Comparison of ENCODE assay signal across 29 cellular contexts in genomic region chr4:120554086-120554485, GRCh38.
"Had no signal": no experiment of that assay in that cellular context is flagged by ENCODE, and none has a peak within 500 bp of the region (broad histone marks: within the 10 kb centered on the region; RNA-seq: fewer than 3 reads in every experiment).

No MANE protein-coding gene starts in this region.

- ATAC-seq: naive thymus-derived CD8-positive, alpha-beta T cell; psoas muscle; right cardiac atrium; right lobe of liver; stimulated activated effector memory CD8-positive, alpha-beta T cell treated with anti-CD3 and anti-CD28 coated beads, Interleukin-12 subunit alpha, Interleukin-12 subunit beta, amount 100 ng/mL, for 72 hours; stimulated activated naive B cell treated with anti-CD40 and anti-IgM and Interleukin-4, amounts not matched to agents 10 μg/mL and 1 μg/mL and 100 μg/mL, for 72 hours had no signal

- DNase-seq: naive thymus-derived CD8-positive, alpha-beta T cell; occipital lobe; ovary; posterior cingulate gyrus; psoas muscle; right cardiac atrium; right lobe of liver; sigmoid colon; stimulated activated CD4-positive, alpha-beta T cell treated with anti-CD3 and anti-CD28 coated beads, Interleukin-15, amount 100 ng/mL, for 24 hours; stimulated activated CD4-positive, alpha-beta T cell treated with anti-CD3 and anti-CD28 coated beads, Interleukin-2, amount 100 ng/mL, for 24 hours; stimulated activated CD4-positive, alpha-beta T cell treated with anti-CD3 and anti-CD28 coated beads, Interleukin-2, amount 100 ng/mL, for 48 hours; stimulated activated CD4-positive, alpha-beta T cell treated with anti-CD3 and anti-CD28 coated beads, Interleukin-4, amount 100 ng/mL, for 24 hours; stimulated activated naive B cell treated with anti-CD40 and anti-IgM and Interleukin-4, amounts not matched to agents 10 μg/mL and 1 μg/mL and 100 μg/mL, for 72 hours; stimulated activated naive CD4-positive, alpha-beta T cell treated with Interleukin-2 at 50 U/mL for 16 hours; stomach; thyroid gland; trophoblast cell; upper lobe of left lung had no signal

- H3K4me3 ChIP-seq: neural progenitor cell, ovary, psoas muscle, right lobe of liver, sigmoid colon, skin epidermis, smooth muscle cell, stomach, thoracic aorta, thyroid gland, tibial nerve, upper lobe of left lung, vagina had no signal

- H3K4me1 ChIP-seq: parathyroid adenoma, right lobe of liver, sigmoid colon, stomach, thyroid gland, tibial nerve, upper lobe of left lung, vagina had no signal

- H3K27ac Mint-ChIP-seq: naive thymus-derived CD8-positive, alpha-beta T cell; nephron; neural progenitor cell; progenitor cell of endocrine pancreas; stimulated activated effector memory CD8-positive, alpha-beta T cell treated with anti-CD3 and anti-CD28 coated beads, Interleukin-12 subunit alpha, Interleukin-12 subunit beta, amount 100 ng/mL, for 72 hours; stimulated activated naive B cell treated with anti-CD40 and anti-IgM and Interleukin-4, amounts not matched to agents 10 μg/mL and 1 μg/mL and 100 μg/mL, for 72 hours; stimulated activated naive CD8-positive, alpha-beta T cell treated with anti-CD3 and anti-CD28 coated beads, Interleukin-15, Interleukin-2, amounts not matched to agents 100 ng/mL and 50 ng/mL, for 24 hours had no signal

- H3K9me3 ChIP-seq: ovary, psoas muscle, right lobe of liver, sigmoid colon, stomach, thoracic aorta, thyroid gland, upper lobe of left lung, vagina had no signal

- H3K27me3 ChIP-seq: neural progenitor cell, ovary, right lobe of liver, sigmoid colon, stomach, thyroid gland, tibial nerve, upper lobe of left lung, vagina had no signal

- H2AFZ ChIP-seq: neural progenitor cell, parathyroid adenoma had no signal

- H3K9ac ChIP-seq: neural progenitor cell, parathyroid adenoma had no signal

- H3K4me1 Mint-ChIP-seq: naive thymus-derived CD8-positive, alpha-beta T cell; stimulated activated effector memory CD8-positive, alpha-beta T cell treated with anti-CD3 and anti-CD28 coated beads, Interleukin-12 subunit alpha, Interleukin-12 subunit beta, amount 100 ng/mL, for 72 hours; stimulated activated naive B cell treated with anti-CD40 and anti-IgM and Interleukin-4, amounts not matched to agents 10 μg/mL and 1 μg/mL and 100 μg/mL, for 72 hours had no signal

- H3K4me2 ChIP-seq: neural progenitor cell, smooth muscle cell had no signal

- H3K27ac ChIP-seq: neural progenitor cell, ovary, parathyroid adenoma, psoas muscle, right lobe of liver, sigmoid colon, skin epidermis, stomach, thoracic aorta, thyroid gland, tibial nerve, upper lobe of left lung, vagina had no signal

- H3K4me3 Mint-ChIP-seq: naive thymus-derived CD8-positive, alpha-beta T cell; nephron; neural progenitor cell; stimulated activated effector memory CD8-positive, alpha-beta T cell treated with anti-CD3 and anti-CD28 coated beads, Interleukin-12 subunit alpha, Interleukin-12 subunit beta, amount 100 ng/mL, for 72 hours; stimulated activated naive B cell treated with anti-CD40 and anti-IgM and Interleukin-4, amounts not matched to agents 10 μg/mL and 1 μg/mL and 100 μg/mL, for 72 hours; stimulated activated naive CD8-positive, alpha-beta T cell treated with anti-CD3 and anti-CD28 coated beads, Interleukin-15, Interleukin-2, amounts not matched to agents 100 ng/mL and 50 ng/mL, for 24 hours had no signal

- H3K9me3 Mint-ChIP-seq: naive thymus-derived CD8-positive, alpha-beta T cell; neural progenitor cell; stimulated activated effector memory CD8-positive, alpha-beta T cell treated with anti-CD3 and anti-CD28 coated beads, Interleukin-12 subunit alpha, Interleukin-12 subunit beta, amount 100 ng/mL, for 72 hours; stimulated activated naive B cell treated with anti-CD40 and anti-IgM and Interleukin-4, amounts not matched to agents 10 μg/mL and 1 μg/mL and 100 μg/mL, for 72 hours; stimulated activated naive CD8-positive, alpha-beta T cell treated with anti-CD3 and anti-CD28 coated beads, Interleukin-15, Interleukin-2, amounts not matched to agents 100 ng/mL and 50 ng/mL, for 24 hours had no signal

- H3K36me3 ChIP-seq: neural progenitor cell, ovary, right lobe of liver, sigmoid colon, stomach, thoracic aorta, thyroid gland, tibial nerve, upper lobe of left lung, vagina had no signal

- H3K79me2 ChIP-seq: parathyroid adenoma had no signal

- H3K27me3 Mint-ChIP-seq: progenitor cell of endocrine pancreas; stimulated activated naive B cell treated with anti-CD40 and anti-IgM and Interleukin-4, amounts not matched to agents 10 μg/mL and 1 μg/mL and 100 μg/mL, for 72 hours; stimulated activated naive CD8-positive, alpha-beta T cell treated with anti-CD3 and anti-CD28 coated beads, Interleukin-15, Interleukin-2, amounts not matched to agents 100 ng/mL and 50 ng/mL, for 24 hours had no signal

- H3K36me3 Mint-ChIP-seq: naive thymus-derived CD8-positive, alpha-beta T cell; neural progenitor cell; stimulated activated effector memory CD8-positive, alpha-beta T cell treated with anti-CD3 and anti-CD28 coated beads, Interleukin-12 subunit alpha, Interleukin-12 subunit beta, amount 100 ng/mL, for 72 hours; stimulated activated naive B cell treated with anti-CD40 and anti-IgM and Interleukin-4, amounts not matched to agents 10 μg/mL and 1 μg/mL and 100 μg/mL, for 72 hours had no signal
